Comparison of ENCODE assay signal across 10 cellular contexts in the genomic region with DNA sequence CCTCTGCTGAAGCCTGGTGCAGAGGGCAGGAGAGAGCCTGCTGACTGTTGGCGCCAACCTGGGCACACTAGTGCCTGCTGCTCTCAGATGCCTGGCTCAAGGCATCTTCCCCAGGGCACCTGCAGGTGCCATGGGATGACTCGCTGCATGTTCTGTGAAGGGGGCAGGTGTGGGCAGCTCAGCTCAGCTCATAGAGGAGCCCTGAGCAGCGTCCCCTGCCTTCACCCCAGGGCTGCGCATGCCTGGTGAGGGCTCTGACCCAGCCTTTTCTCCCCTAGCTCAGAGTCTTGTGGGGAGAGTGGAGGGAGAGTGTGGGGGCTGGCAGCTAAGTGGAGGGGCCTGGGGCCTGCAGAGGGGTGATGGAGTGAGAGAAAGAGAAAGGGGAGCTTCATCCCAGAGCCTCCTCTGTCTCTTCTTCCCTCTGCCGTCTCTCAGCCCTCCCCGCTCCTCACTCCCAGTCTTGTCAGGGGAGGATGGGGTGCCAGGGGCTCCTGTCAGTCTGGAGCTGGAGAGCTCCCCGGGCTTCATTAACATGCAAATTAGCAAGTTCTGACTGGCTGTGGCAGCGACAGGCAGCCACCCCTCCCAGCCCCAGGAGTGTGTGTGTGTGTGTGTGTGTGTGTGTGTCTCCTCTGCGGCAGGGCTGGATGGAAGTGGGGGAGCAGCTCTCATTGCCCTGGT. TPM values are rescaled to one million over a fixed set of nuclear protein-coding genes. Genes with fewer than 3 reads are reported as not detected.
DNase-seq lines count a peak whose midpoint lies in the region; ATAC-seq and TF ChIP-seq lines count a peak whose summit lies in the region.
"Had no signal": no experiment of that assay in that cellular context is flagged by ENCODE, and none has a peak within 500 bp of the region (broad histone marks: within the 10 kb centered on the region; RNA-seq: fewer than 3 reads in every experiment).

No MANE protein-coding gene starts in this region.

- H3K36me3 Mint-ChIP-seq in glutamatergic neuron (ENCODE audit: unreplicated experiment): no peaks in the 10 kb centered on the region
- no peaks in the 10 kb centered on the region for H3K36me3 Mint-ChIP-seq in activated T-helper 2 cell treated with anti-CD3 and anti-CD28 coated beads, Interferon-gamma antibody, Interleukin-2, Interleukin-4, amounts not matched to agents 10 μg/mL and 5 μg/mL and 100 μg/mL, durations not matched to agents 14 hours and 24 hours and 36 hours (ENCODE audit: low read depth)
- H3K36me3 Mint-ChIP-seq in activated T-cell treated with anti-CD3 and anti-CD28 coated beads, Interleukin-2, amount 50 U/mL, for 4 hours (ENCODE audit: insufficient read depth): no peaks in the 10 kb centered on the region

- DNase-seq in SHP77 (lab: John Stamatoyannopoulos, UW): peak; percentile 19 to 70
- DNase-seq in SHP77 treated with DMSO at 0.1 percent for 48 hours (lab: John Stamatoyannopoulos, UW): no peak
- peak; percentile 77 for DNase-seq in NCI-H774 (lab: John Stamatoyannopoulos, UW)
- peak; percentile 58 for DNase-seq in glutamatergic neuron
- DNase-seq in retina: peak; percentile 81
- no peak for DNase-seq in activated T-helper 2 cell treated with anti-CD3 and anti-CD28 coated beads, Interferon-gamma antibody, Interleukin-2, Interleukin-4, amounts not matched to agents 10 μg/mL and 5 μg/mL and 100 μg/mL, durations not matched to agents 14 hours and 24 hours and 36 hours (ENCODE audit: low spot score)
- DNase-seq in activated effector memory CD4-positive, alpha-beta T cell treated with anti-CD3 and anti-CD28 coated beads, Interleukin-2, amount 50 U/mL, for 16 hours: no peak
- no peak for DNase-seq in activated T-cell treated with anti-CD3 and anti-CD28 coated beads, Interleukin-2, amount 50 U/mL, for 4 hours
- DNase-seq: activated CD4-positive, CD25-positive, alpha-beta regulatory T cell; small intestine had no signal

- intact Hi-C loops in activated T-helper 2 cell treated with anti-CD3 and anti-CD28 coated beads, Interferon-gamma antibody, Interleukin-2, Interleukin-4, amounts not matched to agents 10 μg/mL and 5 μg/mL and 100 μg/mL, durations not matched to agents 14 hours and 24 hours and 36 hours (cut with micrococcal nuclease): no loop called here

- ATAC-seq in activated T-cell treated with anti-CD3 and anti-CD28 coated beads, Interleukin-2, amount 50 U/mL, for 4 hours: no peak

- no peak for TF ChIP-seq CTCF in glutamatergic neuron (IDR thresholded peaks at IDR 0.05; ENCODE audit: partially characterized antibody, unreplicated experiment)

- no peak overlapping the region for H3K27ac Mint-ChIP-seq in glutamatergic neuron (ENCODE audit: unreplicated experiment)
- no peak overlapping the region for H3K27ac Mint-ChIP-seq in activated T-helper 2 cell treated with anti-CD3 and anti-CD28 coated beads, Interferon-gamma antibody, Interleukin-2, Interleukin-4, amounts not matched to agents 10 μg/mL and 5 μg/mL and 100 μg/mL, durations not matched to agents 14 hours and 24 hours and 36 hours

- peaks cover 23% of the 10 kb centered on the region for H3K9me3 Mint-ChIP-seq in glutamatergic neuron (ENCODE audit: unreplicated experiment)
- H3K9me3 Mint-ChIP-seq in activated T-helper 2 cell treated with anti-CD3 and anti-CD28 coated beads, Interferon-gamma antibody, Interleukin-2, Interleukin-4, amounts not matched to agents 10 μg/mL and 5 μg/mL and 100 μg/mL, durations not matched to agents 14 hours and 24 hours and 36 hours: no peaks in the 10 kb centered on the region
- no peaks in the 10 kb centered on the region for H3K9me3 Mint-ChIP-seq in activated T-cell treated with anti-CD3 and anti-CD28 coated beads, Interleukin-2, amount 50 U/mL, for 4 hours

- peaks cover 54% of the 10 kb centered on the region for H3K4me1 Mint-ChIP-seq in glutamatergic neuron (ENCODE audit: low read depth, unreplicated experiment)
- H3K4me1 Mint-ChIP-seq in activated T-helper 2 cell treated with anti-CD3 and anti-CD28 coated beads, Interferon-gamma antibody, Interleukin-2, Interleukin-4, amounts not matched to agents 10 μg/mL and 5 μg/mL and 100 μg/mL, durations not matched to agents 14 hours and 24 hours and 36 hours (ENCODE audit: low read depth): no peaks in the 10 kb centered on the region
- no peaks in the 10 kb centered on the region for H3K4me1 Mint-ChIP-seq in activated T-cell treated with anti-CD3 and anti-CD28 coated beads, Interleukin-2, amount 50 U/mL, for 4 hours (ENCODE audit: low read depth)

- peak overlapping the region; percentile 10 for H3K4me3 Mint-ChIP-seq in glutamatergic neuron (ENCODE audit: unreplicated experiment)
- no peak overlapping the region for H3K4me3 Mint-ChIP-seq in activated T-helper 2 cell treated with anti-CD3 and anti-CD28 coated beads, Interferon-gamma antibody, Interleukin-2, Interleukin-4, amounts not matched to agents 10 μg/mL and 5 μg/mL and 100 μg/mL, durations not matched to agents 14 hours and 24 hours and 36 hours (ENCODE audit: low read depth)
- H3K4me3 Mint-ChIP-seq in activated T-cell treated with anti-CD3 and anti-CD28 coated beads, Interleukin-2, amount 50 U/mL, for 4 hours: no peak overlapping the region

- peaks cover 20% of the 10 kb centered on the region for H3K27me3 Mint-ChIP-seq in glutamatergic neuron (ENCODE audit: unreplicated experiment)
- H3K27me3 Mint-ChIP-seq in activated T-helper 2 cell treated with anti-CD3 and anti-CD28 coated beads, Interferon-gamma antibody, Interleukin-2, Interleukin-4, amounts not matched to agents 10 μg/mL and 5 μg/mL and 100 μg/mL, durations not matched to agents 14 hours and 24 hours and 36 hours (ENCODE audit: low read depth): peaks cover 21% of the 10 kb centered on the region
- H3K27me3 Mint-ChIP-seq in activated T-cell treated with anti-CD3 and anti-CD28 coated beads, Interleukin-2, amount 50 U/mL, for 4 hours (ENCODE audit: low read depth): peaks cover 29% of the 10 kb centered on the region

RNA-seq across cellular contexts. Expression of gene FOXO6, which starts 33.8 kb away (rescaled TPM):
- 11.7 TPM for total RNA-seq in glutamatergic neuron (ENCODE audit: unreplicated experiment)
- total RNA-seq in activated T-helper 2 cell treated with anti-CD3 and anti-CD28 coated beads, Interferon-gamma antibody, Interleukin-2, Interleukin-4, amounts not matched to agents 10 μg/mL and 5 μg/mL and 100 μg/mL, durations not matched to agents 14 hours and 24 hours and 36 hours: 0.11 and 0.16 TPM in 2 replicates
- under 1 TPM in 2 of 3 donors, not detected in 1; 0.20 to 0.22 TPM for total RNA-seq in activated T-cell treated with anti-CD3 and anti-CD28 coated beads, Interleukin-2, amount 50 U/mL, for 4 hours

Comparison
In these comparisons a context has a peak if more than half of its experiments do, and no peak if none do; other contexts are left out.
1. DNase-seq: peak in SHP77 (2 of 2), NCI-H774 (single experiment), glutamatergic neuron (single experiment) and retina (single experiment); none in SHP77 treated with DMSO at 0.1 percent for 48 hours (single experiment), activated T-helper 2 cell treated with anti-CD3 and anti-CD28 coated beads, Interferon-gamma antibody, Interleukin-2, Interleukin-4, amounts not matched to agents 10 μg/mL and 5 μg/mL and 100 μg/mL, durations not matched to agents 14 hours and 24 hours and 36 hours (single experiment), activated effector memory CD4-positive, alpha-beta T cell treated with anti-CD3 and anti-CD28 coated beads, Interleukin-2, amount 50 U/mL, for 16 hours (single experiment) and activated T-cell treated with anti-CD3 and anti-CD28 coated beads, Interleukin-2, amount 50 U/mL, for 4 hours (single experiment).
2. RNA of gene FOXO6, which starts 33.8 kb away (total RNA-seq): 11.7 TPM in glutamatergic neuron (single experiment); 0.20 to 0.22 TPM in activated T-cell treated with anti-CD3 and anti-CD28 coated beads, Interleukin-2, amount 50 U/mL, for 4 hours and 0.11 to 0.16 TPM in activated T-helper 2 cell treated with anti-CD3 and anti-CD28 coated beads, Interferon-gamma antibody, Interleukin-2, Interleukin-4, amounts not matched to agents 10 μg/mL and 5 μg/mL and 100 μg/mL, durations not matched to agents 14 hours and 24 hours and 36 hours; every median in the first group is over 10 times any median in the second.